19 cellular contexts compared by ENCODE assay signal in genomic region chr1:230633469-230633868, GRCh38.
"Had no signal": no experiment of that assay in that cellular context is flagged by ENCODE, and none has a peak within 500 bp of the region (broad histone marks: within the 10 kb centered on the region; RNA-seq: fewer than 3 reads in every experiment).

No MANE protein-coding gene starts in this region.

- DNase-seq: activated CD4-positive, alpha-beta T cell treated with anti-CD3 and anti-CD28 coated beads, Interleukin-2, amount 50 U/mL, for 1 hour; activated T-cell treated with anti-CD3 and anti-CD28 coated beads for 4 hours; amniotic stem cell; body of pancreas; central memory CD4-positive, alpha-beta T cell; cortex of kidney; effector CD8-positive, alpha-beta T cell; hippocampal formation; naive thymus-derived CD4-positive, alpha-beta T cell; posterior cingulate gyrus had no signal

- H3K4me3 Mint-ChIP-seq: activated naive CD4-positive, alpha-beta T cell treated with anti-CD3 and anti-CD28 coated beads, Interleukin-2, amount 50 U/mL, for 24 hours; naive thymus-derived CD4-positive, alpha-beta T cell; stimulated activated memory B cell treated with anti-CD40 and anti-IgM and Interleukin-4, amounts not matched to agents 10 μg/mL and 1 μg/mL and 100 μg/mL, for 72 hours had no signal

- H3K4me3 ChIP-seq: body of pancreas, lung, right atrium auricular region, smooth muscle cell, tibial nerve, vagina had no signal

- H3K36me3 Mint-ChIP-seq: activated naive CD4-positive, alpha-beta T cell treated with anti-CD3 and anti-CD28 coated beads, Interleukin-2, amount 50 U/mL, for 24 hours; naive thymus-derived CD4-positive, alpha-beta T cell; stimulated activated memory B cell treated with anti-CD40 and anti-IgM and Interleukin-4, amounts not matched to agents 10 μg/mL and 1 μg/mL and 100 μg/mL, for 72 hours had no signal

- H3K4me2 ChIP-seq: smooth muscle cell had no signal

- H3K36me3 ChIP-seq: right atrium auricular region, tibial nerve, vagina had no signal

- FAIRE-seq: TTC549 had no signal

- H3K27ac Mint-ChIP-seq: activated naive CD4-positive, alpha-beta T cell treated with anti-CD3 and anti-CD28 coated beads, Interleukin-2, amount 50 U/mL, for 24 hours; naive thymus-derived CD4-positive, alpha-beta T cell; stimulated activated memory B cell treated with anti-CD40 and anti-IgM and Interleukin-4, amounts not matched to agents 10 μg/mL and 1 μg/mL and 100 μg/mL, for 72 hours had no signal

- H3K9me3 Mint-ChIP-seq: activated naive CD4-positive, alpha-beta T cell treated with anti-CD3 and anti-CD28 coated beads, Interleukin-2, amount 50 U/mL, for 24 hours; naive thymus-derived CD4-positive, alpha-beta T cell; stimulated activated memory B cell treated with anti-CD40 and anti-IgM and Interleukin-4, amounts not matched to agents 10 μg/mL and 1 μg/mL and 100 μg/mL, for 72 hours had no signal

- H3K27ac ChIP-seq: body of pancreas, epithelial cell of prostate, right atrium auricular region, tibial nerve, vagina had no signal

- ATAC-seq: body of pancreas; naive thymus-derived CD4-positive, alpha-beta T cell; stimulated activated memory B cell treated with anti-CD40 and anti-IgM and Interleukin-4, amounts not matched to agents 10 μg/mL and 1 μg/mL and 100 μg/mL, for 72 hours had no signal

- H3K9me3 ChIP-seq: body of pancreas, right atrium auricular region, tibial nerve, vagina had no signal

- H3K27me3 ChIP-seq: body of pancreas, right atrium auricular region, vagina had no signal

- H3K4me1 ChIP-seq: body of pancreas, right atrium auricular region, tibial nerve, vagina had no signal

- H3K4me1 Mint-ChIP-seq: activated naive CD4-positive, alpha-beta T cell treated with anti-CD3 and anti-CD28 coated beads, Interleukin-2, amount 50 U/mL, for 24 hours; naive thymus-derived CD4-positive, alpha-beta T cell; stimulated activated memory B cell treated with anti-CD40 and anti-IgM and Interleukin-4, amounts not matched to agents 10 μg/mL and 1 μg/mL and 100 μg/mL, for 72 hours had no signal
